18 cellular contexts compared by ENCODE assay signal in the genomic region with DNA sequence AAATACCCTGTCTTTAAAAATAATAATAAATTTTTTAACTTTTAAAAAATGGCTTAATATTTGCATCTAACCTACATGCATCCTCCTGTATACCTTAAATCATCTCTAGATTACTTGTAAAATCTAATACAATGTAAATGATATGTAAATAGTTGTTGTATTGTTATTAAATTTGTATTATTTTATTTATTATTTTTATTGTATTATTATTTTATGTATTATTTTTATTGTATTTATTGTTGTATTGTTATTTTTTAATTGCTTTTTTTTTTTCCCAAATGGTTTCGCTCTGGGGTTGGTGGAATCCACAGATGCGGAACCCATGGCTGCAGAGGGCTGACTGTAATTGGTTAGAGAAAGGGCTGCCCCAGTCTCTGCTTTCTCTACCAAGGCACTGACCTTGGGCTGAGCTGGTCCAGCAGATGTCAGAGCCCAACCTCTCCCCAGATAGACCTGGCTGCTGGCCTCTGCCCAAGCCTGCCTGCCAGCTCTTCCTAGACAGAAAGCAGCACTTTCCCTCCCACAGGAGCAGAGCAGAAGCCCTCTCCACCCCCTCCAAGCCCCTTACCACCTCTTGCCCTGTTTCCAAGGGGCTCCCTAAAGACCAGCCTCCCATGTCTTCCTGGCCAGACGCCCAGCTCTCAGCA.
"Had no signal": no experiment of that assay in that cellular context is flagged by ENCODE, and none has a peak within 500 bp of the region (broad histone marks: within the 10 kb centered on the region; RNA-seq: fewer than 3 reads in every experiment).

No MANE protein-coding gene starts in this region.

- H3K4me1 ChIP-seq: colonic mucosa, uterus had no signal

- H3K9me3 ChIP-seq: colonic mucosa, ovary, uterus had no signal

- H3K27ac ChIP-seq: cardiac muscle cell, colonic mucosa, ovary, uterus had no signal

- H3K27me3 ChIP-seq: cardiac muscle cell, colonic mucosa, ovary, uterus had no signal

- H3K4me3 ChIP-seq: cardiac muscle cell, colonic mucosa, ovary, uterus had no signal

- H3K36me3 Mint-ChIP-seq: stimulated activated effector memory CD8-positive, alpha-beta T cell treated with anti-CD3 and anti-CD28 coated beads, Interleukin-12 subunit alpha, Interleukin-12 subunit beta, amount 100 ng/mL, for 72 hours had no signal

- DNase-seq: activated CD4-positive, alpha-beta T cell treated with anti-CD3 and anti-CD28 coated beads for 1 hour; activated CD4-positive, alpha-beta T cell treated with anti-CD3 and anti-CD28 coated beads, Interleukin-2, amount 50 U/mL, for 48 hours; activated CD8-positive, alpha-beta memory T cell treated with anti-CD3 and anti-CD28 coated beads, Interleukin-2, amount 10 ng/mL, durations not matched to agents 7 days and 5 days; activated effector memory CD4-positive, alpha-beta T cell treated with Interleukin-2 at 50 U/mL for 16 hours; activated naive CD4-positive, alpha-beta T cell treated with anti-CD3 and anti-CD28 coated beads, Interleukin-2, amount 50 U/mL, for 16 hours; activated T-cell treated with anti-CD3 and anti-CD28 coated beads, Interleukin-2, amount 50 U/mL, for 1 hour; colonic mucosa; foreskin fibroblast; glutamatergic neuron; midbrain; ovary; T-helper 1 cell; T1000; uterus had no signal

- H3K36me3 ChIP-seq: cardiac muscle cell, colonic mucosa, ovary, uterus had no signal

- H3K27ac Mint-ChIP-seq: activated CD8-positive, alpha-beta memory T cell treated with anti-CD3 and anti-CD28 coated beads, Interleukin-2, amount 10 ng/mL, durations not matched to agents 7 days and 5 days; stimulated activated effector memory CD8-positive, alpha-beta T cell treated with anti-CD3 and anti-CD28 coated beads, Interleukin-12 subunit alpha, Interleukin-12 subunit beta, amount 100 ng/mL, for 72 hours had no signal

- H3K4me1 Mint-ChIP-seq: activated CD8-positive, alpha-beta memory T cell treated with anti-CD3 and anti-CD28 coated beads, Interleukin-2, amount 10 ng/mL, durations not matched to agents 7 days and 5 days; neural crest cell; stimulated activated effector memory CD8-positive, alpha-beta T cell treated with anti-CD3 and anti-CD28 coated beads, Interleukin-12 subunit alpha, Interleukin-12 subunit beta, amount 100 ng/mL, for 72 hours had no signal

- ATAC-seq: activated CD8-positive, alpha-beta memory T cell treated with anti-CD3 and anti-CD28 coated beads, Interleukin-2, amount 10 ng/mL, durations not matched to agents 7 days and 5 days; stimulated activated effector memory CD8-positive, alpha-beta T cell treated with anti-CD3 and anti-CD28 coated beads, Interleukin-12 subunit alpha, Interleukin-12 subunit beta, amount 100 ng/mL, for 72 hours had no signal

- H3K4me3 Mint-ChIP-seq: activated CD8-positive, alpha-beta memory T cell treated with anti-CD3 and anti-CD28 coated beads, Interleukin-2, amount 10 ng/mL, durations not matched to agents 7 days and 5 days; neural crest cell; stimulated activated effector memory CD8-positive, alpha-beta T cell treated with anti-CD3 and anti-CD28 coated beads, Interleukin-12 subunit alpha, Interleukin-12 subunit beta, amount 100 ng/mL, for 72 hours had no signal

- FAIRE-seq: endothelial cell of umbilical vein had no signal
